Comparison of ENCODE assay signal across 11 cellular contexts in genomic region chr4:7967501-7968261, GRCh38. TPM values are rescaled to one million over a fixed set of nuclear protein-coding genes. Genes with fewer than 3 reads are reported as not detected.
A peak's percentile ranks its signal among the peaks of the same experiment; 100 is the strongest.
DNase-seq lines count a peak whose midpoint lies in the region; ATAC-seq lines count a peak whose summit lies in the region.
"Had no signal": no experiment of that assay in that cellular context is flagged by ENCODE, and none has a peak within 500 bp of the region (broad histone marks: within the 10 kb centered on the region; RNA-seq: fewer than 3 reads in every experiment).

No MANE protein-coding gene starts in this region.

- peak; percentile 11 for ATAC-seq in effector memory CD8-positive, alpha-beta T cell (replicated peaks)
- no peak for ATAC-seq in naive thymus-derived CD4-positive, alpha-beta T cell
- no peak for ATAC-seq in GM18502 (IDR thresholded peaks at IDR 0.05; ENCODE audit: poor library complexity, unreplicated experiment)

- H3K9me3 ChIP-seq in BLaER1 treated with 17β-estradiol and CSF1 and Interleukin-3, amounts not matched to agents 10 nM and 100 nM (replicated peaks in 1 of 11), result no peaks in the 10 kb centered on the region
- no peaks in the 10 kb centered on the region for H3K9me3 ChIP-seq in MG63
- no peaks in the 10 kb centered on the region for H3K9me3 ChIP-seq in naive thymus-derived CD4-positive, alpha-beta T cell (ENCODE audit: control insufficient read depth in 2 of 3, low read length in 3 of 3)

- peak overlapping the region; percentile 42 to 56 for H3K4me3 Mint-ChIP-seq in effector memory CD8-positive, alpha-beta T cell
- H3K4me3 Mint-ChIP-seq in naive thymus-derived CD4-positive, alpha-beta T cell, result peak overlapping the region in 4 of 10 donors; percentile 25 to 62 (median 42)

- DNase-seq in MG63 (peak; percentile 68), foreskin melanocyte (no peak), MV-4-11 (lab: John Stamatoyannopoulos, UW) (no peak), NCI-H146 (lab: John Stamatoyannopoulos, UW) (no peak)
- no peak for DNase-seq in effector memory CD8-positive, alpha-beta T cell
- no peak for DNase-seq in naive thymus-derived CD4-positive, alpha-beta T cell
- DNase-seq: activated naive CD4-positive, alpha-beta T cell treated with anti-CD3 and anti-CD28 coated beads, Interleukin-2, amount 50 U/mL, for 16 hours; stimulated activated CD4-positive, alpha-beta T cell treated with anti-CD3 and anti-CD28 coated beads, Interleukin-4, amount 100 ng/mL, for 24 hours had no signal

- H3K4me1 ChIP-seq in BLaER1 treated with 17β-estradiol and CSF1 and Interleukin-3, amounts not matched to agents 10 nM and 100 nM, result peaks cover 61 to 80% (median 74%) of the 10 kb centered on the region in 10 experiments
- H3K4me1 ChIP-seq in naive thymus-derived CD4-positive, alpha-beta T cell (ENCODE audit: control insufficient read depth in 2 of 2, insufficient read depth in 2 of 2, low read length in 2 of 2), result peaks cover 40 to 50% of the 10 kb centered on the region in 2 donors

- peak overlapping the region in 3 of 11 experiments; percentile 40 to 61 (median 46); a peak in 4 of 22 replicates for H3K27ac ChIP-seq in BLaER1 treated with 17β-estradiol and CSF1 and Interleukin-3, amounts not matched to agents 10 nM and 100 nM
- H3K27ac ChIP-seq in naive thymus-derived CD4-positive, alpha-beta T cell (ENCODE audit: low read depth, low read length), result no peak overlapping the region

- H3K27me3 Mint-ChIP-seq in effector memory CD8-positive, alpha-beta T cell, result no peaks in the 10 kb centered on the region
- H3K27me3 Mint-ChIP-seq in naive thymus-derived CD4-positive, alpha-beta T cell, result peaks cover 0 to 3% (median 0%) of the 10 kb centered on the region in 5 donors

- peak overlapping the region; percentile 98 to 99 for H3K27ac Mint-ChIP-seq in effector memory CD8-positive, alpha-beta T cell
- peak overlapping the region in 6 of 9 donors; percentile 14 to 100 (median 68) for H3K27ac Mint-ChIP-seq in naive thymus-derived CD4-positive, alpha-beta T cell

- H3K36me3 Mint-ChIP-seq in effector memory CD8-positive, alpha-beta T cell (ENCODE audit: insufficient read depth), result peaks cover 35% of the 10 kb centered on the region
- H3K36me3 Mint-ChIP-seq in naive thymus-derived CD4-positive, alpha-beta T cell, result peaks cover 0 to 13% (median 0%) of the 10 kb centered on the region in 5 donors

- H3K4me1 Mint-ChIP-seq in effector memory CD8-positive, alpha-beta T cell (ENCODE audit: low read depth in 2 of 2), result peaks cover 66 to 76% of the 10 kb centered on the region in 2 donors
- peaks cover 32 to 83% (median 55%) of the 10 kb centered on the region in 7 donors for H3K4me1 Mint-ChIP-seq in naive thymus-derived CD4-positive, alpha-beta T cell

- H4K20me1 ChIP-seq in BLaER1 treated with 17β-estradiol and CSF1 and Interleukin-3, amounts not matched to agents 10 nM and 100 nM, result peaks cover 0 to 14% (median 0%) of the 10 kb centered on the region in 11 experiments; a peak in 2 of 22 replicates

- no peaks in the 10 kb centered on the region for H3K9me3 Mint-ChIP-seq in effector memory CD8-positive, alpha-beta T cell
- peaks cover 0 to 2% (median 0%) of the 10 kb centered on the region in 11 donors for H3K9me3 Mint-ChIP-seq in naive thymus-derived CD4-positive, alpha-beta T cell
- H3K9me3 Mint-ChIP-seq: T-helper 2 cell treated with Interferon-gamma antibody and Interleukin-4, amounts not matched to agents 5 μg/mL and 100 μg/mL, for 36 hours had no signal

- intact Hi-C loops in naive thymus-derived CD4-positive, alpha-beta T cell (cut with micrococcal nuclease), result no loop called here

- H3K4me2 ChIP-seq in BLaER1 treated with 17β-estradiol and CSF1 and Interleukin-3, amounts not matched to agents 10 nM and 100 nM, result peak overlapping the region; percentile 39 to 96 (median 66)

- H3K4me3 ChIP-seq in BLaER1 treated with 17β-estradiol and CSF1 and Interleukin-3, amounts not matched to agents 10 nM and 100 nM, result no peak overlapping the region
- no peak overlapping the region for H3K4me3 ChIP-seq in MG63
- no peak overlapping the region for H3K4me3 ChIP-seq in naive thymus-derived CD4-positive, alpha-beta T cell (ENCODE audit: low read length)

- H3K36me3 ChIP-seq in BLaER1 treated with 17β-estradiol and CSF1 and Interleukin-3, amounts not matched to agents 10 nM and 100 nM, result no peaks in the 10 kb centered on the region
- no peaks in the 10 kb centered on the region for H3K36me3 ChIP-seq in MG63
- no peaks in the 10 kb centered on the region for H3K36me3 ChIP-seq in naive thymus-derived CD4-positive, alpha-beta T cell (ENCODE audit: control insufficient read depth in 2 of 3, insufficient read depth in 3 of 3, low read length in 3 of 3)

- CTCF ChIA-PET in naive thymus-derived CD4-positive, alpha-beta T cell (lab: Charles Lee), result interaction anchor here (0.6 to 2.3 kb wide), 6 partner anchors 21 to 223 kb away, joined by 3 to 9 read pairs (median 3); no protein-coding TSS in a partner anchor

- peaks cover 0 to 5% (median 0%) of the 10 kb centered on the region in 11 experiments; a peak in 2 of 22 replicates for H3K27me3 ChIP-seq in BLaER1 treated with 17β-estradiol and CSF1 and Interleukin-3, amounts not matched to agents 10 nM and 100 nM
- no peaks in the 10 kb centered on the region for H3K27me3 ChIP-seq in MG63
- no peaks in the 10 kb centered on the region for H3K27me3 ChIP-seq in naive thymus-derived CD4-positive, alpha-beta T cell (ENCODE audit: control insufficient read depth in 2 of 2, insufficient read depth in 2 of 2, low read length in 2 of 2)

- POLR2A ChIA-PET in naive thymus-derived CD4-positive, alpha-beta T cell (lab: Charles Lee), result interaction anchor here (1.8 kb wide), 1 partner anchor 30 kb away, joined by 6 read pairs; no protein-coding TSS in a partner anchor

- peak overlapping the region in 1 of 11 experiments; percentile 2; a peak in 2 of 22 replicates for H3K9ac ChIP-seq in BLaER1 treated with 17β-estradiol and CSF1 and Interleukin-3, amounts not matched to agents 10 nM and 100 nM

RNA-seq across cellular contexts. Expression of gene AFAP1, which starts 28.0 kb away (rescaled TPM):
- total RNA-seq in MG63 (2014; rRNA removed; shearing (Covaris generic); ENCODE audit: low replicate concordance), result 25.3 and 30.0 TPM in 2 replicates
- 10 to 100 TPM in 3 of 5 experiments, 1 to 10 TPM in 2; 8.6 to 27.2 (median 13.3) TPM for total RNA-seq in naive thymus-derived CD4-positive, alpha-beta T cell
- polyA plus RNA-seq in naive thymus-derived CD4-positive, alpha-beta T cell, result 1 to 10 TPM; 2.2 to 7.4 TPM
